In genomic region chr10:45560262-45560661, GRCh38 we compare ENCODE assay signal across 29 cellular contexts.
"Had no signal": no experiment of that assay in that cellular context is flagged by ENCODE, and none has a peak within 500 bp of the region (broad histone marks: within the 10 kb centered on the region; RNA-seq: fewer than 3 reads in every experiment).

No MANE protein-coding gene starts in this region.

- H3K4me3 ChIP-seq: ascending aorta, coronary artery, right lobe of liver, thoracic aorta had no signal

- H3K27ac ChIP-seq: ascending aorta, coronary artery, right lobe of liver, thoracic aorta, WERI-Rb-1 had no signal

- H3K9me3 ChIP-seq: ascending aorta, thoracic aorta had no signal

- H3K27me3 ChIP-seq: ascending aorta, right lobe of liver had no signal

- FAIRE-seq: keratinocyte, urothelium cell line had no signal

- H3K36me3 Mint-ChIP-seq: natural killer cell treated with Interleukin-12 subunit alpha and Interleukin-12 subunit beta and Interleukin-15 and Interleukin-18, amount 100 ng/mL, for 72 hours had no signal

- H3K27me3 Mint-ChIP-seq: activated CD4-positive, alpha-beta memory T cell treated with anti-CD3 and anti-CD28 coated beads for 36 hours; activated CD4-positive, alpha-beta T cell treated with anti-CD3 and anti-CD28 coated beads, Interleukin-2, amount 10 ng/mL, durations not matched to agents 24 days and 14 days; activated naive CD4-positive, alpha-beta T cell treated with anti-CD3 and anti-CD28 coated beads, Interleukin-2, amount 10 ng/mL, durations not matched to agents 7 days and 5 days; activated naive CD8-positive, alpha-beta T cell treated with anti-CD3 and anti-CD28 coated beads, Interleukin-2, amount 10 ng/mL, durations not matched to agents 7 days and 5 days; brain; effector memory CD8-positive, alpha-beta T cell; natural killer cell treated with Interleukin-12 subunit alpha and Interleukin-12 subunit beta and Interleukin-15 and Interleukin-18, amount 100 ng/mL, for 72 hours; T-helper 17 cell had no signal

- H3K4me1 ChIP-seq: ascending aorta had no signal

- H3K9me3 Mint-ChIP-seq: activated CD4-positive, alpha-beta memory T cell treated with anti-CD3 and anti-CD28 coated beads for 36 hours; activated naive CD4-positive, alpha-beta T cell treated with anti-CD3 and anti-CD28 coated beads, Interleukin-2, amount 10 ng/mL, durations not matched to agents 7 days and 5 days; brain; effector memory CD8-positive, alpha-beta T cell; natural killer cell treated with Interleukin-12 subunit alpha and Interleukin-12 subunit beta and Interleukin-15 and Interleukin-18, amount 100 ng/mL, for 72 hours had no signal

- H3K27ac Mint-ChIP-seq: activated CD4-positive, alpha-beta memory T cell treated with anti-CD3 and anti-CD28 coated beads for 36 hours; activated CD4-positive, alpha-beta T cell treated with anti-CD3 and anti-CD28 coated beads, Interleukin-2, amount 10 ng/mL, durations not matched to agents 24 days and 14 days; activated naive CD4-positive, alpha-beta T cell treated with anti-CD3 and anti-CD28 coated beads, Interleukin-2, amount 10 ng/mL, durations not matched to agents 7 days and 5 days; activated naive CD8-positive, alpha-beta T cell treated with anti-CD3 and anti-CD28 coated beads, Interleukin-2, amount 10 ng/mL, durations not matched to agents 7 days and 5 days; activated T-helper 1 cell treated with anti-CD3 and anti-CD28 coated beads, Interleukin-12 subunit alpha, Interleukin-12 subunit beta, Interleukin-2, Interleukin-4 antibody, amounts not matched to agents 30 ng/mL and 10 ng/mL and 1 ng/mL, durations not matched to agents 14 hours and 24 hours and 36 hours; effector memory CD8-positive, alpha-beta T cell; T-helper 17 cell had no signal

- DNase-seq: activated CD4-positive, alpha-beta memory T cell treated with anti-CD3 and anti-CD28 coated beads for 36 hours; activated CD4-positive, alpha-beta T cell treated with anti-CD3 and anti-CD28 coated beads, Interleukin-2, amount 10 ng/mL, durations not matched to agents 24 days and 14 days; activated CD4-positive, CD25-positive, alpha-beta regulatory T cell treated with anti-CD3 and anti-CD28 coated beads, Interleukin-2, amount 50 U/mL, for 72 hours; activated CD8-positive, alpha-beta memory T cell treated with anti-CD3 and anti-CD28 coated beads, Interleukin-2, amount 50 U/mL, for 4 hours; activated gamma-delta T cell; activated naive CD4-positive, alpha-beta T cell treated with anti-CD3 and anti-CD28 coated beads, Interleukin-2, amount 10 ng/mL, durations not matched to agents 7 days and 5 days; activated naive CD8-positive, alpha-beta T cell treated with anti-CD3 and anti-CD28 coated beads, Interleukin-2, amount 10 ng/mL, durations not matched to agents 7 days and 5 days; activated T-cell treated with anti-CD3 and anti-CD28 coated beads, Interleukin-2, amount 50 U/mL, for 1 hour; effector memory CD8-positive, alpha-beta T cell; foreskin fibroblast; head of caudate nucleus; hippocampal formation; posterior cingulate gyrus; right lobe of liver; stimulated activated CD4-positive, alpha-beta T cell treated with anti-CD3 and anti-CD28 coated beads, Interleukin-2, amount 100 ng/mL, for 48 hours; stimulated activated naive CD8-positive, alpha-beta T cell treated with anti-CD3 and anti-CD28 coated beads, Interleukin-15, Interleukin-2, amounts not matched to agents 100 U/mL and 50 U/mL, for 24 hours; T-helper 17 cell; T1000; trophoblast cell; WERI-Rb-1 had no signal

- H3K4me3 Mint-ChIP-seq: activated CD4-positive, alpha-beta memory T cell treated with anti-CD3 and anti-CD28 coated beads for 36 hours; activated CD4-positive, alpha-beta T cell treated with anti-CD3 and anti-CD28 coated beads, Interleukin-2, amount 10 ng/mL, durations not matched to agents 24 days and 14 days; activated naive CD4-positive, alpha-beta T cell treated with anti-CD3 and anti-CD28 coated beads, Interleukin-2, amount 10 ng/mL, durations not matched to agents 7 days and 5 days; activated naive CD8-positive, alpha-beta T cell treated with anti-CD3 and anti-CD28 coated beads, Interleukin-2, amount 10 ng/mL, durations not matched to agents 7 days and 5 days; activated T-helper 1 cell treated with anti-CD3 and anti-CD28 coated beads, Interleukin-12 subunit alpha, Interleukin-12 subunit beta, Interleukin-2, Interleukin-4 antibody, amounts not matched to agents 30 ng/mL and 10 ng/mL and 1 ng/mL, durations not matched to agents 14 hours and 24 hours and 36 hours; brain; effector memory CD8-positive, alpha-beta T cell; natural killer cell treated with Interleukin-12 subunit alpha and Interleukin-12 subunit beta and Interleukin-15 and Interleukin-18, amount 100 ng/mL, for 72 hours; T-helper 17 cell had no signal

- ATAC-seq: effector memory CD8-positive, alpha-beta T cell; esophagus mucosa; natural killer cell treated with Interleukin-12 subunit alpha and Interleukin-12 subunit beta and Interleukin-15 and Interleukin-18, amount 100 ng/mL, for 72 hours; stimulated activated naive CD8-positive, alpha-beta T cell treated with anti-CD3 and anti-CD28 coated beads, Interleukin-15, Interleukin-2, amounts not matched to agents 100 U/mL and 50 U/mL, for 24 hours; T-helper 17 cell had no signal

- H3K36me3 ChIP-seq: ascending aorta, right lobe of liver, thoracic aorta, WERI-Rb-1 had no signal
